In the genomic region with DNA sequence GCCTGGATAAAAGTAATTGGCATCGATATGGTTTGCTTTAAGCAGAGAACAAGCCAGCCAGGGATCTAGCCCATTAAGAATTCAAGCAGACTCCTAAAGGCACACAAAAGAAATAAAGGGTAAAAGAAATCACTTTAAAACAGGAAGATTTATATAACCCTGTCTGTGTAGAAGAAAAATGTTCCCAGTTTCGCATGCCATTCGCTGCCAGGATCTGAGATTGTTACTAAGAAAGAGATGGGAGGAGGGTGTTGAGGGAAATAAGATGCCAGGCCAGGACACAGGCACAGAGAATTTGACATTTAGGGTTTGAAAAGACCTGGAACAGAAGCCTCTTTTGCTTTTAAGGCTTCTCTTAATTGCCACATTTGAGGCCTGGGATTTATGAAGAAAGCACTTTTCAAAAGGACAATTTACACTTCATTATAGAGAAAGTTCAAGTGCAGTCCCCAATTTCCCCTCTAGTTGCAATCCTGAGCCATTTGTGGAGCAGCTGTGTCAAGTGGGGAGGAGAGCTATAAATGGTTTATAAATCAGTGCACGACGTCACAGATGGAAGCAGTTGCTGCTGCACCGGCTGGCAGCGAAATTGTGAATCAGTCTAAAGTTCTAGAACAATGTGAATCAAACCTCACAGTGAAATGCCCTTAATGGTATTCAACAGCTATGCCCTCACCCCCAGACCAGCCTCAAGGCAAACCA, we compare ENCODE assay signal across 8 cellular contexts. TPM values are rescaled to one million over a fixed set of nuclear protein-coding genes. Genes with fewer than 3 reads are reported as not detected.
DNase-seq lines count a peak whose midpoint lies in the region; ATAC-seq and TF ChIP-seq lines count a peak whose summit lies in the region.

No MANE protein-coding gene starts in this region.

- DNase-seq in Ammon's horn (ENCODE audit: low spot score) (peak; percentile 87), HFF-Myc (ENCODE audit: extremely low read depth, low read depth) (peak; percentile 43), RPMI8226 (peak; percentile 59), fibroblast of pulmonary artery (ENCODE audit: low read depth) (peak; percentile 63), prostate gland (ENCODE audit: low spot score) (peak; percentile 30)

- 12% methylated on average over 7 of the region's 7 CpGs for WGBS in prostate gland

- H3K27ac ChIP-seq in prostate gland = peak overlapping the region; percentile 20 to 45

- H3K9me3 ChIP-seq in prostate gland = no peaks in the 10 kb centered on the region

- intact Hi-C loops in prostate gland (cut with DNase I) = no loop called here

- H3K36me3 ChIP-seq in prostate gland = no peaks in the 10 kb centered on the region

- peak; percentile 46 for TF ChIP-seq CTCF in HFF-Myc (IDR thresholded peaks at IDR 0.05; ENCODE audit: low read depth, low read length, missing control alignments)
- TF ChIP-seq CTCF in fibroblast of pulmonary artery (IDR thresholded peaks at IDR 0.05; ENCODE audit: low read length, missing control alignments) = peak; percentile 54
- peak in 3 of 4 experiments; percentile 22 to 49 (median 27) for TF ChIP-seq CTCF in prostate gland (IDR thresholded peaks at IDR 0.05)

- H3K4me3 ChIP-seq in HFF-Myc (replicated peaks; ENCODE audit: low read depth, low read length) = no peak overlapping the region
- H3K4me3 ChIP-seq in fibroblast of pulmonary artery (replicated peaks; ENCODE audit: low read depth, low read length) = no peak overlapping the region
- no peak overlapping the region for H3K4me3 ChIP-seq in prostate gland

- ATAC-seq in HG03521 (IDR thresholded peaks at IDR 0.05; ENCODE audit: unreplicated experiment) (no peak), HG02870 (IDR thresholded peaks at IDR 0.05; ENCODE audit: unreplicated experiment) (no peak), HG02970 (IDR thresholded peaks at IDR 0.05; ENCODE audit: low FRiP score, unreplicated experiment) (no peak)

- H3K4me1 ChIP-seq in prostate gland (replicated peaks) = no peaks in the 10 kb centered on the region

- no peaks in the 10 kb centered on the region for H3K27me3 ChIP-seq in prostate gland (replicated peaks; ENCODE audit: insufficient read depth)

- TF ChIP-seq POLR2A in prostate gland (IDR thresholded peaks at IDR 0.05) = no peak

RNA-seq across cellular contexts. Expression of a gene that starts 26.4 kb away (rescaled TPM):
- total RNA-seq in prostate gland = 10 to 100 TPM in 1 of 2 donors, 1 to 10 TPM in 1; 8.1 to 24.4 TPM

RNA-seq across cellular contexts. Expression of a gene that starts 26.8 kb away (rescaled TPM):
- total RNA-seq in prostate gland = 10 to 100 TPM; 49.8 to 64.6 TPM

Comparison
In these comparisons a context has a peak if more than half of its experiments do, and no peak if none do; other contexts are left out.
1. DNase-seq: peak in every context shown above with its lines; median percentile 87 in Ammon's horn; 63 in fibroblast of pulmonary artery; 59 in RPMI8226; 43 in HFF-Myc; 30 in prostate gland.